Comparison of ENCODE assay signal across 1 cellular context in genomic region chr16:57042157-57043111, GRCh38.
A peak's percentile ranks its signal among the peaks of the same experiment; 100 is the strongest.
TF ChIP-seq lines count a peak whose summit lies in the region.

No MANE protein-coding gene starts in this region.

TF ChIP-seq in GM12878, 131 proteins besides CTCF, POLR2A, EP300 and RAD21 (continued from another document and continues in another):
- TF ChIP-seq RFX5 (IDR thresholded peaks at IDR 0.05; ENCODE audit: low read depth, low read length) (no peak), NBN (IDR thresholded peaks at IDR 0.05) (peak; percentile 83), BACH1 (IDR thresholded peaks at IDR 0.05; ENCODE audit: borderline replicate concordance) (peak; percentile 81), RELA (IDR thresholded peaks at IDR 0.05; ENCODE audit: borderline replicate concordance, partially characterized antibody) (peak; percentile 2), E2F4 (IDR thresholded peaks at IDR 0.05; ENCODE audit: low read depth, low read length) (no peak), RCOR1 (conservative IDR thresholded peaks at IDR 0.05; ENCODE audit: low read depth, low read length) (no peak), HDAC6 (IDR thresholded peaks at IDR 0.05; ENCODE audit: unreplicated experiment) (no peak), CBFB (IDR thresholded peaks at IDR 0.05; ENCODE audit: low read depth) (0 out of 2 replicates have a peak, but pooled peaks have one; percentile 14), EGR1 (IDR thresholded peaks at IDR 0.05; ENCODE audit: borderline replicate concordance in 1 of 2, low read depth in 2 of 2, low read length in 2 of 2) (no peak), SRF (IDR thresholded peaks at IDR 0.05; ENCODE audit: low read depth in 2 of 2, low read length in 2 of 2) (no peak), KDM1A (IDR thresholded peaks at IDR 0.05; ENCODE audit: borderline replicate concordance) (no peak), ZBTB4 (CRISPR knock-in tag; IDR thresholded peaks at IDR 0.05) (0 out of 2 replicates have a peak, but pooled peaks have one; percentile 51), BCLAF1 (IDR thresholded peaks at IDR 0.05) (no peak), BRCA1 (IDR thresholded peaks at IDR 0.05; ENCODE audit: low read depth, low read length) (no peak), ZNF217 (IDR thresholded peaks at IDR 0.05) (peak; percentile 67; the same call in 1 of the 2 replicates), GATAD2B (conservative IDR thresholded peaks at IDR 0.05; ENCODE audit: low read depth) (peak; percentile 68; the same call in 1 of the 2 replicates), MYC (IDR thresholded peaks at IDR 0.05; ENCODE audit: insufficient read depth, insufficient read length, insufficient replicate concordance, low read length, severe bottlenecking) (no peak), RUNX3 (IDR thresholded peaks at IDR 0.05; ENCODE audit: low read length) (no peak), ETV6 (conservative IDR thresholded peaks at IDR 0.05 in 1 of 2, IDR thresholded peaks at IDR 0.05 in 1 of 2; ENCODE audit: borderline replicate concordance in 1 of 2, low read depth in 1 of 2) (peak in 1 of 2 experiments; percentile 81; a peak in 2 of 4 replicates), MYB (IDR thresholded peaks at IDR 0.05; ENCODE audit: borderline replicate concordance, low read depth, low read length) (peak; percentile 87), E2F8 (IDR thresholded peaks at IDR 0.05; ENCODE audit: low read depth, partially characterized antibody) (no peak), HDAC2 (IDR thresholded peaks at IDR 0.05) (no peak), ZNF24 (IDR thresholded peaks at IDR 0.05) (no peak), BCL11A (IDR thresholded peaks at IDR 0.05; ENCODE audit: low read depth, low read length) (peak; percentile 82), PAX5 (IDR thresholded peaks at IDR 0.05; ENCODE audit: borderline replicate concordance, low read depth, low read length) (peak; percentile 80), SUPT20H (IDR thresholded peaks at IDR 0.05; ENCODE audit: borderline replicate concordance, control insufficient read depth, low read depth, low read length) (no peak), RAD51 (IDR thresholded peaks at IDR 0.05) (peak; percentile 66), PAX8 (IDR thresholded peaks at IDR 0.05) (no peak), NRF1 (conservative IDR thresholded peaks at IDR 0.05; ENCODE audit: low read depth, low read length) (no peak), SP1 (IDR thresholded peaks at IDR 0.05; ENCODE audit: low read depth, low read length) (no peak), RELB (IDR thresholded peaks at IDR 0.05; ENCODE audit: low read depth) (peak; percentile 37; the same call in 1 of the 2 replicates), STAT3 (IDR thresholded peaks at IDR 0.05; ENCODE audit: low read depth, low read length) (no peak), MAX (IDR thresholded peaks at IDR 0.05; ENCODE audit: low read depth, low read length) (0 out of 2 replicates have a peak, but pooled peaks have one; percentile 19), MEF2A (IDR thresholded peaks at IDR 0.05; ENCODE audit: insufficient read depth, low read depth, low read length) (peak; percentile 70; the same call in 1 of the 2 replicates), ZBTB11 (CRISPR knock-in tag; IDR thresholded peaks at IDR 0.05) (no peak), USF1 (IDR thresholded peaks at IDR 0.05; ENCODE audit: borderline replicate concordance, extremely low read length, insufficient read depth, low read depth, low read length) (no peak), ZNF622 (IDR thresholded peaks at IDR 0.05) (no peak), ASH2L (IDR thresholded peaks at IDR 0.05; ENCODE audit: borderline replicate concordance, low read depth) (no peak), YY1 (IDR thresholded peaks at IDR 0.05; ENCODE audit: low read depth, low read length) (no peak), WRNIP1 (IDR thresholded peaks at IDR 0.05; ENCODE audit: borderline replicate concordance, low read depth, low read length) (no peak)
- TF ChIP-seq, protein P1, sequence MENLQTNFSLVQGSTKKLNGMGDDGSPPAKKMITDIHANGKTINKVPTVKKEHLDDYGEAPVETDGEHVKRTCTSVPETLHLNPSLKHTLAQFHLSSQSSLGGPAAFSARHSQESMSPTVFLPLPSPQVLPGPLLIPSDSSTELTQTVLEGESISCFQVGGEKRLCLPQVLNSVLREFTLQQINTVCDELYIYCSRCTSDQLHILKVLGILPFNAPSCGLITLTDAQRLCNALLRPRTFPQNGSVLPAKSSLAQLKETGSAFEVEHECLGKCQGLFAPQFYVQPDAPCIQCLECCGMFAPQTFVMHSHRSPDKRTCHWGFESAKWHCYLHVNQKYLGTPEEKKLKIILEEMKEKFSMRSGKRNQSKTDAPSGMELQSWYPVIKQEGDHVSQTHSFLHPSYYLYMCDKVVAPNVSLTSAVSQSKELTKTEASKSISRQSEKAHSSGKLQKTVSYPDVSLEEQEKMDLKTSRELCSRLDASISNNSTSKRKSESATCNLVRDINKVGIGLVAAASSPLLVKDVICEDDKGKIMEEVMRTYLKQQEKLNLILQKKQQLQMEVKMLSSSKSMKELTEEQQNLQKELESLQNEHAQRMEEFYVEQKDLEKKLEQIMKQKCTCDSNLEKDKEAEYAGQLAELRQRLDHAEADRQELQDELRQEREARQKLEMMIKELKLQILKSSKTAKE (IDR thresholded peaks at IDR 0.05; ENCODE audit: low read depth, poor library complexity, severe bottlenecking) = peak; percentile 92
- TF ChIP-seq, protein P2, sequence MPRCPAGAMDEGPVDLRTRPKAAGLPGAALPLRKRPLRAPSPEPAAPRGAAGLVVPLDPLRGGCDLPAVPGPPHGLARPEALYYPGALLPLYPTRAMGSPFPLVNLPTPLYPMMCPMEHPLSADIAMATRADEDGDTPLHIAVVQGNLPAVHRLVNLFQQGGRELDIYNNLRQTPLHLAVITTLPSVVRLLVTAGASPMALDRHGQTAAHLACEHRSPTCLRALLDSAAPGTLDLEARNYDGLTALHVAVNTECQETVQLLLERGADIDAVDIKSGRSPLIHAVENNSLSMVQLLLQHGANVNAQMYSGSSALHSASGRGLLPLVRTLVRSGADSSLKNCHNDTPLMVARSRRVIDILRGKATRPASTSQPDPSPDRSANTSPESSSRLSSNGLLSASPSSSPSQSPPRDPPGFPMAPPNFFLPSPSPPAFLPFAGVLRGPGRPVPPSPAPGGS (IDR thresholded peaks at IDR 0.05; ENCODE audit: borderline replicate concordance, insufficient read depth, low read depth, low read length, poor library complexity, severe bottlenecking) = peak; percentile 71
